Comparison of ENCODE assay signal across 18 cellular contexts in the genomic region with DNA sequence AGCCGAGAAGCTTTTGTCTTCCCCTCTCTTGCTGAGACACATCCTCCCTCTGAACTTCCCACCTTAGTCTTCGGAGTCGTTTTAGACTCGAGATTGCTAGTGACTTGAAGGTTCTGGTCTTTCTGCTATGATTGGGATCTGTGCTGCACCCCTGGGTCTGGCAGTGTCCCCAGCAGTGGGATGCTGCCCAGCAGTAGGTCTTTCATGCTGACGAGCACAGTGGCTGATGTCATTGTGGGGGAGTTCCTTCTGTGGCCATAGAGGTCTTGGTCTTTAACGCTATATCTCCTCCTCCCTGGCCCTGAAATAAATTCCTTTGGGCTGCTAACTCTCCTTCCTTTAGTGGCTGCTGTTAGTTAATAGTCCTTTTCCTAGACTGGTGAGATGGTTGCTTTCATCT.
DNase-seq lines count a peak whose midpoint lies in the region; ATAC-seq, FAIRE-seq and TF ChIP-seq lines count a peak whose summit lies in the region.
"Had no signal": no experiment of that assay in that cellular context is flagged by ENCODE, and none has a peak within 500 bp of the region (broad histone marks: within the 10 kb centered on the region; RNA-seq: fewer than 3 reads in every experiment).

No MANE protein-coding gene starts in this region.

- POLR2A ChIA-PET in GM10248 (lab: Yijun Ruan, JAX): no interaction called here

- ATAC-seq in activated CD8-positive, alpha-beta memory T cell treated with anti-CD3 and anti-CD28 coated beads, Interleukin-2, amount 10 ng/mL, durations not matched to agents 7 days and 5 days: no peak
- ATAC-seq in HG03045 (IDR thresholded peaks at IDR 0.05; ENCODE audit: unreplicated experiment) (no peak), GM23338 (no peak)
- ATAC-seq: activated CD4-positive, CD25-positive, alpha-beta regulatory T cell treated with anti-CD3 and anti-CD28 coated beads, Interleukin-2, amount 50 U/mL, for 24 hours; activated naive CD4-positive, alpha-beta T cell treated with anti-CD3 and anti-CD28 coated beads, Interleukin-2, amount 50 U/mL, for 72 hours; GM12878 had no signal

- peaks cover 90% of the 10 kb centered on the region for H3K79me2 ChIP-seq in GM23338 (replicated peaks; ENCODE audit: insufficient read depth)

- CTCF ChIA-PET in activated CD8-positive, alpha-beta memory T cell treated with anti-CD3 and anti-CD28 coated beads, Interleukin-2, amount 10 ng/mL, durations not matched to agents 7 days and 5 days (lab: Charles Lee): no interaction called here
- CTCF ChIA-PET in GM10248 (lab: Yijun Ruan, JAX): no interaction called here

- H3K27me3 ChIP-seq in endodermal cell (ENCODE audit: control insufficient read depth, insufficient read depth, low read length, poor library complexity, severe bottlenecking): no peaks in the 10 kb centered on the region
- H3K27me3 ChIP-seq in GM23338 (ENCODE audit: insufficient read depth): no peaks in the 10 kb centered on the region

- H4K20me1 ChIP-seq in GM23338 (replicated peaks; ENCODE audit: insufficient read depth): peaks cover 6% of the 10 kb centered on the region; the same call in 1 of the 2 replicates

- H3K9me3 Mint-ChIP-seq in endodermal cell (no peaks in the 10 kb centered on the region), nephron (no peaks in the 10 kb centered on the region), GM23338 (no peaks in the 10 kb centered on the region)
- H3K9me3 Mint-ChIP-seq in activated CD8-positive, alpha-beta memory T cell treated with anti-CD3 and anti-CD28 coated beads, Interleukin-2, amount 10 ng/mL, durations not matched to agents 7 days and 5 days (ENCODE audit: low read depth): no peaks in the 10 kb centered on the region
- H3K9me3 Mint-ChIP-seq: activated naive CD4-positive, alpha-beta T cell treated with anti-CD3 and anti-CD28 coated beads, Interleukin-2, amount 50 U/mL, for 72 hours had no signal

- H3K27ac Mint-ChIP-seq in endodermal cell (no peak overlapping the region), nephron (peak overlapping the region; percentile 57 to 78 (median 71)), GM23338 (no peak overlapping the region)
- H3K27ac Mint-ChIP-seq in activated CD8-positive, alpha-beta memory T cell treated with anti-CD3 and anti-CD28 coated beads, Interleukin-2, amount 10 ng/mL, durations not matched to agents 7 days and 5 days: no peak overlapping the region
- H3K27ac Mint-ChIP-seq: activated naive CD4-positive, alpha-beta T cell treated with anti-CD3 and anti-CD28 coated beads, Interleukin-2, amount 50 U/mL, for 72 hours; IgD-negative memory B cell had no signal

- no peaks in the 10 kb centered on the region for H3K27me3 Mint-ChIP-seq in endodermal cell (ENCODE audit: insufficient read depth)
- no peaks in the 10 kb centered on the region for H3K27me3 Mint-ChIP-seq in nephron (ENCODE audit: low read depth)
- peaks cover 41% of the 10 kb centered on the region for H3K27me3 Mint-ChIP-seq in activated CD8-positive, alpha-beta memory T cell treated with anti-CD3 and anti-CD28 coated beads, Interleukin-2, amount 10 ng/mL, durations not matched to agents 7 days and 5 days
- peaks cover 8% of the 10 kb centered on the region for H3K27me3 Mint-ChIP-seq in GM23338 (ENCODE audit: insufficient read depth, low read depth, poor library complexity)

- peak; percentile 40 for DNase-seq in AG08395 (ENCODE audit: low spot score)
- DNase-seq in RCC 7860 (ENCODE audit: low spot score): peak; percentile 85
- DNase-seq in endodermal cell: peak; percentile 47
- no peak for DNase-seq in activated CD8-positive, alpha-beta memory T cell treated with anti-CD3 and anti-CD28 coated beads, Interleukin-2, amount 10 ng/mL, durations not matched to agents 7 days and 5 days
- no peak for DNase-seq in GM10248 (ENCODE audit: extremely low spot score)
- no peak for DNase-seq in GM23338 (ENCODE audit: low spot score)
- DNase-seq: DND-41, NCI-H1417 treated with DMSO at 0.1 percent for 48 hours, NCI-H446 treated with DMSO at 0.1 percent for 48 hours, occipital lobe had no signal

- no peak overlapping the region for H3K4me2 ChIP-seq in GM23338

- H3K27ac ChIP-seq in endodermal cell (ENCODE audit: low read depth, low read length) (no peak overlapping the region), GM23338 (ENCODE audit: low read depth) (no peak overlapping the region)
- H3K27ac ChIP-seq: thoracic aorta had no signal

- no peak overlapping the region for H3K4me3 Mint-ChIP-seq in endodermal cell
- peak overlapping the region in 1 of 3 experiments; percentile 31 for H3K4me3 Mint-ChIP-seq in nephron
- no peak overlapping the region for H3K4me3 Mint-ChIP-seq in activated CD8-positive, alpha-beta memory T cell treated with anti-CD3 and anti-CD28 coated beads, Interleukin-2, amount 10 ng/mL, durations not matched to agents 7 days and 5 days
- no peak overlapping the region for H3K4me3 Mint-ChIP-seq in GM23338
- H3K4me3 Mint-ChIP-seq: IgD-negative memory B cell had no signal

- peaks cover 8% of the 10 kb centered on the region; the same call in 1 of the 2 replicates for H3K9me2 ChIP-seq in GM23338 (ENCODE audit: insufficient read depth)

- no peaks in the 10 kb centered on the region for H3K9me3 ChIP-seq in endodermal cell (ENCODE audit: control insufficient read depth, low read length)
- H3K9me3 ChIP-seq: thoracic aorta had no signal

- WGBS in endodermal cell (ENCODE audit: insufficient coverage in 1 of 2, insufficient read length in 1 of 2), 2 experiments: 88 to 90% methylated on average over 2 to 6 of the region's 6 CpGs

- TF ChIP-seq CTCF in endodermal cell (conservative IDR thresholded peaks at IDR 0.05): no peak
- TF ChIP-seq CTCF in nephron (IDR thresholded peaks at IDR 0.05; ENCODE audit: unreplicated experiment in 3 of 3): no peak
- TF ChIP-seq CTCF in GM10248 (IDR thresholded peaks at IDR 0.05; ENCODE audit: control extremely low read depth, extremely low read depth, low read depth, missing control alignments): no peak
- no peak for TF ChIP-seq CTCF in GM23338 (conservative IDR thresholded peaks at IDR 0.05; ENCODE audit: low read depth in 2 of 2)

- H3K4me1 ChIP-seq in endodermal cell (ENCODE audit: control insufficient read depth, insufficient read depth, low read length): no peaks in the 10 kb centered on the region
- peaks cover 37% of the 10 kb centered on the region for H3K4me1 ChIP-seq in GM23338 (ENCODE audit: insufficient read depth)

- no peak overlapping the region for H3K9ac ChIP-seq in endodermal cell (ENCODE audit: extremely low read depth, low read length, poor library complexity, severe bottlenecking)

- H3K36me3 Mint-ChIP-seq in endodermal cell (ENCODE audit: low read depth) (no peaks in the 10 kb centered on the region), nephron (ENCODE audit: low read depth) (peaks cover 3% of the 10 kb centered on the region), GM23338 (ENCODE audit: low read depth) (no peaks in the 10 kb centered on the region)
- H3K36me3 Mint-ChIP-seq in activated CD8-positive, alpha-beta memory T cell treated with anti-CD3 and anti-CD28 coated beads, Interleukin-2, amount 10 ng/mL, durations not matched to agents 7 days and 5 days: peaks cover under 1% of the 10 kb centered on the region
- H3K36me3 Mint-ChIP-seq: activated naive CD4-positive, alpha-beta T cell treated with anti-CD3 and anti-CD28 coated beads, Interleukin-2, amount 50 U/mL, for 72 hours; IgD-negative memory B cell had no signal

- no peak overlapping the region for H2AFZ ChIP-seq in GM23338

- H3K36me3 ChIP-seq in endodermal cell (ENCODE audit: control insufficient read depth, insufficient read depth, low read length): peaks cover 28% of the 10 kb centered on the region
- no peaks in the 10 kb centered on the region for H3K36me3 ChIP-seq in GM23338 (ENCODE audit: insufficient read depth)
- H3K36me3 ChIP-seq: thoracic aorta had no signal

- H3K4me3 ChIP-seq in endodermal cell (ENCODE audit: low read length) (no peak overlapping the region), GM23338 (no peak overlapping the region)
- H3K4me3 ChIP-seq: GM12878, thoracic aorta had no signal

- H3K4me1 Mint-ChIP-seq in endodermal cell (peaks cover 35% of the 10 kb centered on the region), nephron (peaks cover 80% of the 10 kb centered on the region), GM23338 (peaks cover 78% of the 10 kb centered on the region)
- peaks cover 50% of the 10 kb centered on the region for H3K4me1 Mint-ChIP-seq in activated CD8-positive, alpha-beta memory T cell treated with anti-CD3 and anti-CD28 coated beads, Interleukin-2, amount 10 ng/mL, durations not matched to agents 7 days and 5 days
- H3K4me1 Mint-ChIP-seq: IgD-negative memory B cell had no signal

- peak; percentile 77 for FAIRE-seq in RCC 7860 (lab: Jason Lieb, UNC)
- FAIRE-seq: colon, GM12878 had no signal

- no peaks in the 10 kb centered on the region for H3F3A ChIP-seq in GM23338 (replicated peaks; ENCODE audit: low read depth)

TF ChIP-seq in GM23338, 12 proteins besides CTCF, POLR2A, EP300 and RAD21 (continues in another document):
- TF ChIP-seq CREB1 (CRISPR knock-in tag; IDR thresholded peaks at IDR 0.05; ENCODE audit: low read depth): no peak

Comparison
In these comparisons a context has a peak if more than half of its experiments do, and no peak if none do; other contexts are left out.
1. DNase-seq: peak in AG08395 (single experiment), RCC 7860 (single experiment) and endodermal cell (single experiment); none in activated CD8-positive, alpha-beta memory T cell treated with anti-CD3 and anti-CD28 coated beads, Interleukin-2, amount 10 ng/mL, durations not matched to agents 7 days and 5 days (single experiment), GM10248 (single experiment) and GM23338 (single experiment).
2. H3K27ac Mint-ChIP-seq: peak in nephron (3 of 3); none in endodermal cell (single experiment), activated CD8-positive, alpha-beta memory T cell treated with anti-CD3 and anti-CD28 coated beads, Interleukin-2, amount 10 ng/mL, durations not matched to agents 7 days and 5 days (single experiment) and GM23338 (single experiment).